ENCODE assay signal across 31 cellular contexts in the genomic region with DNA sequence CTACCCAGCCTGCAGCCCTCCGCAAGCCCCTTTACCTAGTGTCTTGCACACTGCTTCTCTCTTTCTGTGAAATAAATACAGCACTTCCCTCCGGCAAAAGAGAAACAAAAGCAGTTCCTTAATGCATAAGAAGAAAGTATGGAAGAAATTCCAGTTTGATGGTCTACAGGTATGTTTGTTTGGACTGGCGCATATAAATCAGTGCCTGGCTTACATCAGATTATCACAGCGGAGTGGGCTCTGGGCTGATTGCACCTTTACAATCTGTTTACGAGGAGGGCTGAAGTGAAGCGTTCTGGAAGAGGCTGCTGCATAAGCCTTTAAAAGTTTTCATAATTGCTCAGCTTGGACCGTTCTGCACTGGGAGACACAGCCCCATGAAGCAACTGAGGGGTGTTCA.
"Had no signal": no experiment of that assay in that cellular context is flagged by ENCODE, and none has a peak within 500 bp of the region (broad histone marks: within the 10 kb centered on the region; RNA-seq: fewer than 3 reads in every experiment).

No MANE protein-coding gene starts in this region.

- H3K36me3 Mint-ChIP-seq: activated CD4-positive, alpha-beta memory T cell treated with anti-CD3 and anti-CD28 coated beads for 36 hours; activated CD8-positive, alpha-beta memory T cell treated with anti-CD3 and anti-CD28 coated beads, Interleukin-2, amount 10 ng/mL, durations not matched to agents 7 days and 5 days; activated naive CD4-positive, alpha-beta T cell treated with anti-CD3 and anti-CD28 coated beads, Interleukin-2, amount 50 U/mL, for 24 hours had no signal

- H3K27ac ChIP-seq: adrenal gland, body of pancreas, esophagus muscularis mucosa, gastroesophageal sphincter had no signal

- H3K27ac Mint-ChIP-seq: activated CD4-positive, alpha-beta memory T cell treated with anti-CD3 and anti-CD28 coated beads for 36 hours; activated CD4-positive, alpha-beta T cell treated with anti-CD3 and anti-CD28 coated beads for 36 hours; activated CD4-positive, alpha-beta T cell treated with anti-CD3 and anti-CD28 coated beads, Interleukin-2, amount 10 ng/mL, durations not matched to agents 24 days and 14 days; activated CD8-positive, alpha-beta memory T cell treated with anti-CD3 and anti-CD28 coated beads, Interleukin-2, amount 10 ng/mL, durations not matched to agents 7 days and 5 days; activated CD8-positive, alpha-beta T cell treated with anti-CD3 and anti-CD28 coated beads, Interleukin-2, amount 10 ng/mL, durations not matched to agents 7 days and 5 days; activated naive CD4-positive, alpha-beta T cell treated with anti-CD3 and anti-CD28 coated beads for 36 hours; activated naive CD4-positive, alpha-beta T cell treated with anti-CD3 and anti-CD28 coated beads, Interleukin-2, amount 50 U/mL, for 24 hours; activated naive CD8-positive, alpha-beta T cell treated with anti-CD3 and anti-CD28 coated beads for 36 hours; activated naive CD8-positive, alpha-beta T cell treated with anti-CD3 and anti-CD28 coated beads, Interleukin-2, amount 50 U/mL, for 24 hours; activated T-helper 1 cell treated with anti-CD3 and anti-CD28 coated beads, Interleukin-12 subunit alpha, Interleukin-12 subunit beta, Interleukin-2, Interleukin-4 antibody, amounts not matched to agents 30 ng/mL and 10 ng/mL and 1 ng/mL, durations not matched to agents 14 hours and 24 hours and 36 hours; activated T-helper 2 cell treated with anti-CD3 and anti-CD28 coated beads, Interferon-gamma antibody, Interleukin-2, Interleukin-4, amounts not matched to agents 10 μg/mL and 5 μg/mL and 100 μg/mL, durations not matched to agents 14 hours and 24 hours and 36 hours; effector memory CD8-positive, alpha-beta T cell had no signal

- H3K27me3 Mint-ChIP-seq: activated CD8-positive, alpha-beta memory T cell treated with anti-CD3 and anti-CD28 coated beads, Interleukin-2, amount 10 ng/mL, durations not matched to agents 7 days and 5 days had no signal

- H3K27me3 ChIP-seq: esophagus muscularis mucosa, gastroesophageal sphincter had no signal

- H3K4me1 ChIP-seq: adrenal gland, body of pancreas had no signal

- H3K4me1 Mint-ChIP-seq: activated CD4-positive, alpha-beta T cell treated with anti-CD3 and anti-CD28 coated beads for 36 hours; activated CD4-positive, alpha-beta T cell treated with anti-CD3 and anti-CD28 coated beads, Interleukin-2, amount 10 ng/mL, durations not matched to agents 24 days and 14 days; activated CD8-positive, alpha-beta memory T cell treated with anti-CD3 and anti-CD28 coated beads, Interleukin-2, amount 10 ng/mL, durations not matched to agents 7 days and 5 days; activated naive CD4-positive, alpha-beta T cell treated with anti-CD3 and anti-CD28 coated beads, Interleukin-2, amount 50 U/mL, for 24 hours; activated naive CD8-positive, alpha-beta T cell treated with anti-CD3 and anti-CD28 coated beads for 36 hours; activated naive CD8-positive, alpha-beta T cell treated with anti-CD3 and anti-CD28 coated beads, Interleukin-2, amount 50 U/mL, for 24 hours had no signal

- H3K4me3 Mint-ChIP-seq: activated CD4-positive, alpha-beta memory T cell treated with anti-CD3 and anti-CD28 coated beads for 36 hours; activated CD4-positive, alpha-beta T cell treated with anti-CD3 and anti-CD28 coated beads for 36 hours; activated CD4-positive, alpha-beta T cell treated with anti-CD3 and anti-CD28 coated beads, Interleukin-2, amount 10 ng/mL, durations not matched to agents 24 days and 14 days; activated CD8-positive, alpha-beta memory T cell treated with anti-CD3 and anti-CD28 coated beads, Interleukin-2, amount 10 ng/mL, durations not matched to agents 7 days and 5 days; activated CD8-positive, alpha-beta T cell treated with anti-CD3 and anti-CD28 coated beads, Interleukin-2, amount 10 ng/mL, durations not matched to agents 7 days and 5 days; activated naive CD4-positive, alpha-beta T cell treated with anti-CD3 and anti-CD28 coated beads for 36 hours; activated naive CD4-positive, alpha-beta T cell treated with anti-CD3 and anti-CD28 coated beads, Interleukin-2, amount 50 U/mL, for 24 hours; activated naive CD8-positive, alpha-beta T cell treated with anti-CD3 and anti-CD28 coated beads for 36 hours; activated naive CD8-positive, alpha-beta T cell treated with anti-CD3 and anti-CD28 coated beads, Interleukin-2, amount 50 U/mL, for 24 hours; activated T-helper 1 cell treated with anti-CD3 and anti-CD28 coated beads, Interleukin-12 subunit alpha, Interleukin-12 subunit beta, Interleukin-2, Interleukin-4 antibody, amounts not matched to agents 30 ng/mL and 10 ng/mL and 1 ng/mL, durations not matched to agents 14 hours and 24 hours and 36 hours; effector memory CD8-positive, alpha-beta T cell had no signal

- H3K36me3 ChIP-seq: adrenal gland, esophagus muscularis mucosa, gastroesophageal sphincter had no signal

- DNase-seq: activated CD4-positive, alpha-beta memory T cell treated with anti-CD3 and anti-CD28 coated beads for 36 hours; activated CD4-positive, alpha-beta T cell treated with anti-CD3 and anti-CD28 coated beads for 36 hours; activated CD4-positive, alpha-beta T cell treated with anti-CD3 and anti-CD28 coated beads, Interleukin-2, amount 10 ng/mL, durations not matched to agents 24 days and 14 days; activated CD4-positive, CD25-positive, alpha-beta regulatory T cell; activated CD4-positive, CD25-positive, alpha-beta regulatory T cell treated with anti-CD3 and anti-CD28 coated beads, Interleukin-2, amount 50 U/mL, for 72 hours; activated CD8-positive, alpha-beta memory T cell treated with anti-CD3 and anti-CD28 coated beads, Interleukin-2, amount 10 ng/mL, durations not matched to agents 7 days and 5 days; activated CD8-positive, alpha-beta memory T cell treated with anti-CD3 and anti-CD28 coated beads, Interleukin-2, amount 50 U/mL, for 4 hours; activated CD8-positive, alpha-beta T cell treated with anti-CD3 and anti-CD28 coated beads, Interleukin-2, amount 10 ng/mL, durations not matched to agents 7 days and 5 days; activated effector memory CD4-positive, alpha-beta T cell treated with anti-CD3 and anti-CD28 coated beads, Interleukin-2, amount 50 U/mL, for 16 hours; activated naive CD4-positive, alpha-beta T cell treated with anti-CD3 and anti-CD28 coated beads for 36 hours; activated naive CD8-positive, alpha-beta T cell treated with anti-CD3 and anti-CD28 coated beads for 36 hours; activated naive CD8-positive, alpha-beta T cell treated with anti-CD3 and anti-CD28 coated beads, Interleukin-2, amount 50 U/mL, for 24 hours; activated T-cell treated with anti-CD3 and anti-CD28 coated beads, Interleukin-2, amount 50 U/mL, for 1 hour; activated T-cell treated with anti-CD3 and anti-CD28 coated beads, Interleukin-2, amount 50 U/mL, for 48 hours; adrenal gland; amygdala; aorta; body of pancreas; caudate nucleus; cortex of kidney; dermis blood vessel endothelial cell; effector CD4-positive, alpha-beta T cell; effector memory CD8-positive, alpha-beta T cell; erythroblast; foreskin melanocyte; T-helper 2 cell had no signal

- H3K4me3 ChIP-seq: adrenal gland, body of pancreas, esophagus muscularis mucosa, gastroesophageal sphincter had no signal

- H3K9me3 Mint-ChIP-seq: activated naive CD4-positive, alpha-beta T cell treated with anti-CD3 and anti-CD28 coated beads, Interleukin-2, amount 50 U/mL, for 24 hours had no signal

- H3K9me3 ChIP-seq: adrenal gland had no signal
